ENCODE assay signal across 9 cellular contexts in genomic region chr9:94554439-94555331, GRCh38. TPM values are rescaled to one million over a fixed set of nuclear protein-coding genes. Genes with fewer than 3 reads are reported as not detected.
DNase-seq lines count a peak whose midpoint lies in the region; ATAC-seq and FAIRE-seq lines count a peak whose summit lies in the region.
"Had no signal": no experiment of that assay in that cellular context is flagged by ENCODE, and none has a peak within 500 bp of the region (broad histone marks: within the 10 kb centered on the region; RNA-seq: fewer than 3 reads in every experiment).

TSS of gene PCAT7 (plus strand) at chr9:94555083.

- H3K36me3 Mint-ChIP-seq in activated T-cell treated with anti-CD3 and anti-CD28 coated beads, Interleukin-2, amount 50 U/mL, for 72 hours (ENCODE audit: insufficient read depth in 2 of 2), result no peaks in the 10 kb centered on the region
- H3K36me3 Mint-ChIP-seq in activated T-helper 1 cell treated with anti-CD3 and anti-CD28 coated beads, Interleukin-12 subunit alpha, Interleukin-12 subunit beta, Interleukin-2, Interleukin-4 antibody, amounts not matched to agents 30 ng/mL and 10 ng/mL and 1 ng/mL, durations not matched to agents 14 hours and 24 hours and 36 hours (ENCODE audit: low read depth), result no peaks in the 10 kb centered on the region

- ATAC-seq in activated T-cell treated with anti-CD3 and anti-CD28 coated beads, Interleukin-2, amount 50 U/mL, for 72 hours (replicated peaks in 1 of 2), result peak; percentile 90 to 91
- no peak for ATAC-seq in HG02623 (IDR thresholded peaks at IDR 0.05; ENCODE audit: unreplicated experiment)

- FAIRE-seq in HTR-8/SVneo (lab: Jason Lieb, UNC), result no peak

- intact Hi-C loops in activated T-helper 1 cell treated with anti-CD3 and anti-CD28 coated beads, Interleukin-12 subunit alpha, Interleukin-12 subunit beta, Interleukin-2, Interleukin-4 antibody, amounts not matched to agents 30 ng/mL and 10 ng/mL and 1 ng/mL, durations not matched to agents 14 hours and 24 hours and 36 hours (cut with micrococcal nuclease), result loop anchor here (1.0 kb wide), 1 partner anchor 49 kb away; no protein-coding TSS in a partner anchor

- H3K27ac Mint-ChIP-seq in activated T-cell treated with anti-CD3 and anti-CD28 coated beads, Interleukin-2, amount 50 U/mL, for 72 hours, result no peak within 1 kb of the TSS
- no peak within 1 kb of the TSS for H3K27ac Mint-ChIP-seq in activated T-helper 1 cell treated with anti-CD3 and anti-CD28 coated beads, Interleukin-12 subunit alpha, Interleukin-12 subunit beta, Interleukin-2, Interleukin-4 antibody, amounts not matched to agents 30 ng/mL and 10 ng/mL and 1 ng/mL, durations not matched to agents 14 hours and 24 hours and 36 hours

- no peaks in the 10 kb centered on the region for H3K9me3 Mint-ChIP-seq in activated T-cell treated with anti-CD3 and anti-CD28 coated beads, Interleukin-2, amount 50 U/mL, for 72 hours
- no peaks in the 10 kb centered on the region for H3K9me3 Mint-ChIP-seq in activated T-helper 1 cell treated with anti-CD3 and anti-CD28 coated beads, Interleukin-12 subunit alpha, Interleukin-12 subunit beta, Interleukin-2, Interleukin-4 antibody, amounts not matched to agents 30 ng/mL and 10 ng/mL and 1 ng/mL, durations not matched to agents 14 hours and 24 hours and 36 hours

- H3K27me3 Mint-ChIP-seq in activated T-cell treated with anti-CD3 and anti-CD28 coated beads, Interleukin-2, amount 50 U/mL, for 72 hours (ENCODE audit: low read depth), result no peaks in the 10 kb centered on the region
- peaks cover 9% of the 10 kb centered on the region for H3K27me3 Mint-ChIP-seq in activated T-helper 1 cell treated with anti-CD3 and anti-CD28 coated beads, Interleukin-12 subunit alpha, Interleukin-12 subunit beta, Interleukin-2, Interleukin-4 antibody, amounts not matched to agents 30 ng/mL and 10 ng/mL and 1 ng/mL, durations not matched to agents 14 hours and 24 hours and 36 hours (ENCODE audit: insufficient read depth)

- no peaks in the 10 kb centered on the region for H3K4me1 Mint-ChIP-seq in activated T-cell treated with anti-CD3 and anti-CD28 coated beads, Interleukin-2, amount 50 U/mL, for 72 hours (ENCODE audit: low read depth)
- H3K4me1 Mint-ChIP-seq in activated T-helper 1 cell treated with anti-CD3 and anti-CD28 coated beads, Interleukin-12 subunit alpha, Interleukin-12 subunit beta, Interleukin-2, Interleukin-4 antibody, amounts not matched to agents 30 ng/mL and 10 ng/mL and 1 ng/mL, durations not matched to agents 14 hours and 24 hours and 36 hours (ENCODE audit: low read depth), result no peaks in the 10 kb centered on the region

- peak within 1 kb of the TSS; percentile 66 for H3K4me3 ChIP-seq in iPS-11a (ENCODE audit: low read depth, low read length)

- DNase-seq in COLO668 (lab: John Stamatoyannopoulos, UW; ENCODE audit: unreplicated experiment) (peak; percentile 83), HTR-8/SVneo (ENCODE audit: insufficient read length, low spot score) (peak; percentile 14), NCI-H69 (lab: John Stamatoyannopoulos, UW) (peak; percentile 95)
- peak; percentile 43 to 52 for DNase-seq in activated T-cell treated with anti-CD3 and anti-CD28 coated beads, Interleukin-2, amount 50 U/mL, for 72 hours
- DNase-seq in stimulated activated CD4-positive, alpha-beta T cell treated with anti-CD3 and anti-CD28 coated beads, Interleukin-12 subunit alpha, Interleukin-12 subunit beta, amount 100 ng/mL, for 48 hours (ENCODE audit: low read depth in 2 of 3, low spot score in 1 of 3), result peak; percentile 6 to 21 (median 6)
- DNase-seq in activated T-helper 1 cell treated with anti-CD3 and anti-CD28 coated beads, Interleukin-12 subunit alpha, Interleukin-12 subunit beta, Interleukin-2, Interleukin-4 antibody, amounts not matched to agents 30 ng/mL and 10 ng/mL and 1 ng/mL, durations not matched to agents 14 hours and 24 hours and 36 hours (ENCODE audit: low spot score), result no peak

- H3K4me3 Mint-ChIP-seq in activated T-cell treated with anti-CD3 and anti-CD28 coated beads, Interleukin-2, amount 50 U/mL, for 72 hours, result no peak within 1 kb of the TSS
- H3K4me3 Mint-ChIP-seq in activated T-helper 1 cell treated with anti-CD3 and anti-CD28 coated beads, Interleukin-12 subunit alpha, Interleukin-12 subunit beta, Interleukin-2, Interleukin-4 antibody, amounts not matched to agents 30 ng/mL and 10 ng/mL and 1 ng/mL, durations not matched to agents 14 hours and 24 hours and 36 hours, result no peak within 1 kb of the TSS

RNA-seq across cellular contexts. Expression of gene PCAT7, which starts in this region (rescaled TPM):
- total RNA-seq in activated T-cell treated with anti-CD3 and anti-CD28 coated beads, Interleukin-2, amount 50 U/mL, for 72 hours, result not detected
- not detected in 2 replicates for total RNA-seq in activated T-helper 1 cell treated with anti-CD3 and anti-CD28 coated beads, Interleukin-12 subunit alpha, Interleukin-12 subunit beta, Interleukin-2, Interleukin-4 antibody, amounts not matched to agents 30 ng/mL and 10 ng/mL and 1 ng/mL, durations not matched to agents 14 hours and 24 hours and 36 hours
- total RNA-seq: mononuclear cell had no signal

Comparison
In these comparisons a context has a peak if more than half of its experiments do, and no peak if none do; other contexts are left out.
1. Peak in DNase-seq and ATAC-seq in activated T-cell treated with anti-CD3 and anti-CD28 coated beads, Interleukin-2, amount 50 U/mL, for 72 hours; RNA of the gene not detected or under 1 TPM.